Comparison of ENCODE assay signal across 1 cellular context in genomic region chr2:65056215-65056989, GRCh38.
TF ChIP-seq lines count a peak whose summit lies in the region.

Gene CEP68, plus strand, starts transcription at chr2:65056416. Its CDS starts 13,029 bp downstream, at chr2:65069445.

TF ChIP-seq in HepG2, 621 proteins besides CTCF, POLR2A, EP300 and RAD21 (continued from another document and continues in another):
- TF ChIP-seq ATF6 (CRISPR knock-in tag; conservative IDR thresholded peaks at IDR 0.05) (0 out of 2 replicates have a peak, but pooled peaks have one; percentile 41), ZNF251 (CRISPR knock-in tag; IDR thresholded peaks at IDR 0.05) (no peak), GABPB1 (CRISPR knock-in tag; IDR thresholded peaks at IDR 0.05) (peak; percentile 79), ZNF430 (CRISPR knock-in tag; IDR thresholded peaks at IDR 0.05) (0 out of 2 replicates have a peak, but pooled peaks have one; percentile 14), ZBTB33 (CRISPR knock-in tag; IDR thresholded peaks at IDR 0.05) (no peak), ZNF3 (CRISPR knock-in tag; IDR thresholded peaks at IDR 0.05) (no peak), KDM1A (CRISPR knock-in tag; IDR thresholded peaks at IDR 0.05) (peak; percentile 33; the same call in 1 of the 2 replicates), ZNF547 (CRISPR knock-in tag; IDR thresholded peaks at IDR 0.05) (peak; percentile 98), ZNF335 (CRISPR knock-in tag; IDR thresholded peaks at IDR 0.05) (no peak), ZNF563 (CRISPR knock-in tag; IDR thresholded peaks at IDR 0.05) (peak; percentile 98), ZFAT (CRISPR knock-in tag; conservative IDR thresholded peaks at IDR 0.05) (no peak), MEIS2 (CRISPR knock-in tag; IDR thresholded peaks at IDR 0.05) (peak; percentile 77), ZBTB7A (CRISPR knock-in tag; IDR thresholded peaks at IDR 0.05) (peak; percentile 79; the same call in 1 of the 2 replicates), MZF1 (CRISPR knock-in tag; IDR thresholded peaks at IDR 0.05; ENCODE audit: borderline replicate concordance) (no peak; the same call in 1 of the 2 replicates), GABPA (IDR thresholded peaks at IDR 0.05; ENCODE audit: low read depth, low read length) (no peak), GABPA (CRISPR knock-in tag; IDR thresholded peaks at IDR 0.05; ENCODE audit: low read depth) (no peak), SALL1 (CRISPR knock-in tag; IDR thresholded peaks at IDR 0.05) (peak; percentile 92), ZBTB38 (CRISPR knock-in tag; IDR thresholded peaks at IDR 0.05) (peak; percentile 69), PHF8 (CRISPR knock-in tag; IDR thresholded peaks at IDR 0.05) (peak; percentile 95), GATA4 (IDR thresholded peaks at IDR 0.05; ENCODE audit: borderline replicate concordance, low read depth) (peak; percentile 33; the same call in 1 of the 2 replicates), SKI (IDR thresholded peaks at IDR 0.05; ENCODE audit: partially characterized antibody) (peak; percentile 47), HNF1A (IDR thresholded peaks at IDR 0.05; ENCODE audit: low read depth) (no peak), HNF1A (CRISPR knock-in tag; IDR thresholded peaks at IDR 0.05; ENCODE audit: borderline replicate concordance) (peak; percentile 70; the same call in 1 of the 2 replicates), HMGXB4 (CRISPR knock-in tag; IDR thresholded peaks at IDR 0.05; ENCODE audit: borderline replicate concordance in 1 of 2, low read depth in 1 of 2) (peak; percentile 37 to 42; a peak in 2 of 4 replicates), PPARG (CRISPR knock-in tag; conservative IDR thresholded peaks at IDR 0.05) (no peak; the same call in none of the 2 replicates), HMG20B (CRISPR knock-in tag; conservative IDR thresholded peaks at IDR 0.05) (no peak; the same call in 1 of the 2 replicates), ZNF691 (CRISPR knock-in tag; IDR thresholded peaks at IDR 0.05; ENCODE audit: borderline replicate concordance, low read depth) (peak; percentile 81), NCOA1 (CRISPR knock-in tag; IDR thresholded peaks at IDR 0.05) (no peak; the same call in 1 of the 2 replicates), PAWR (CRISPR knock-in tag; IDR thresholded peaks at IDR 0.05; ENCODE audit: borderline replicate concordance) (no peak), SALL2 (CRISPR knock-in tag; IDR thresholded peaks at IDR 0.05) (peak; percentile 58; the same call in 1 of the 2 replicates), ZNF646 (CRISPR knock-in tag; IDR thresholded peaks at IDR 0.05) (no peak; the same call in 1 of the 2 replicates), NFE2L2 (IDR thresholded peaks at IDR 0.05; ENCODE audit: low read length) (no peak), ZFP36L1 (CRISPR knock-in tag; IDR thresholded peaks at IDR 0.05) (0 out of 2 replicates have a peak, but pooled peaks have one; percentile 59), LCORL (IDR thresholded peaks at IDR 0.05) (peak; percentile 33; the same call in 1 of the 2 replicates), LCORL (CRISPR knock-in tag; IDR thresholded peaks at IDR 0.05) (peak; percentile 95), CHD4 (IDR thresholded peaks at IDR 0.05; ENCODE audit: borderline replicate concordance, low read length) (no peak), TEAD2 (CRISPR knock-in tag; IDR thresholded peaks at IDR 0.05) (0 out of 2 replicates have a peak, but pooled peaks have one; percentile 48), FOXM1 (CRISPR knock-in tag; IDR thresholded peaks at IDR 0.05) (peak; percentile 70; the same call in 1 of the 2 replicates), NR2F2 (IDR thresholded peaks at IDR 0.05; ENCODE audit: borderline replicate concordance, low read depth) (no peak), ZNF510 (CRISPR knock-in tag; IDR thresholded peaks at IDR 0.05; ENCODE audit: low read depth) (no peak; the same call in 1 of the 2 replicates), RXRB (CRISPR knock-in tag; IDR thresholded peaks at IDR 0.05; ENCODE audit: borderline replicate concordance) (no peak), PLSCR1 (CRISPR knock-in tag; IDR thresholded peaks at IDR 0.05; ENCODE audit: borderline replicate concordance) (no peak), IRF2 (CRISPR knock-in tag; IDR thresholded peaks at IDR 0.05) (peak; percentile 85), GFI1 (CRISPR knock-in tag; IDR thresholded peaks at IDR 0.05; ENCODE audit: borderline replicate concordance) (peak; percentile 39; the same call in 1 of the 2 replicates), ZBTB14 (CRISPR knock-in tag; IDR thresholded peaks at IDR 0.05) (peak; percentile 73), MBD4 (IDR thresholded peaks at IDR 0.05; ENCODE audit: borderline replicate concordance, low read length) (no peak), YEATS4 (CRISPR knock-in tag; IDR thresholded peaks at IDR 0.05; ENCODE audit: borderline replicate concordance) (peak; percentile 94)
